7 cellular contexts compared by ENCODE assay signal in the genomic region with DNA sequence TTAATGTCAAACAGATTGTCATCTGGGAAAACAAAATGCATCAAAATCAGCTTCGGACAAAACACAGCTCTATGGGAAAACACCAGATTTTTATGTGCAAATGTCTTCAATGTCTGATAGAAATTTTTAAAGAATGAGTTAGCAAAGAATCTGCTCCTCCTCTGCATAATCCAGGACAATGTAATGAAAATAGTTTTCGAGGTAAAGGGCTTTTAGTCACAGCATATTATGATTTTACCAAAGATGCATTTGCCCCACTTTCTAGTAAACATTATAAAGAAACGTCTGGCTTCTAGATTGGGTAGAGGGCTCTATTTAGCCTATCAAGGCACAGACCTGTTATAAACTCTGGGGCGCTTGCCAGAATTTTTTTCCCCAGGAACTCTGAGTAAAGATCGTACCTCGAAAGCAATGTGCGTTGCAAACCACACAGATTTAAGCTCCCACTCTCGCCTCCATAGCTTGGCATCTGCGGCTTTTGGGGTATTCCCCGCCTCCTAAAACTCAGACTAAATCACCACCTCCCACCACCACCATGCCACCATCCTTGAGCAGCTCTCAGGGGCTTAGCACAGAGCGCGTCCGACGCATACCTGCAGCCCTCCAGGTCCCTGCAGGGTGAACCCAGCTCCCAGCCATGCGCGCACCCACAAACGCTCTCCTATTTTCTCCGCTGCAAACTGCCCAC. TPM values are rescaled to one million over a fixed set of nuclear protein-coding genes. Genes with fewer than 3 reads are reported as not detected.
DNase-seq lines count a peak whose midpoint lies in the region; ATAC-seq and TF ChIP-seq lines count a peak whose summit lies in the region.

No MANE protein-coding gene starts in this region.

- H3K4me3 Mint-ChIP-seq in activated naive CD4-positive, alpha-beta T cell treated with anti-CD3 and anti-CD28 coated beads, Interleukin-2, amount 10 ng/mL, durations not matched to agents 7 days and 5 days, result peak overlapping the region; percentile 76

- peak; percentile 14 for DNase-seq in NCI-H774 (lab: John Stamatoyannopoulos, UW)
- DNase-seq in activated naive CD4-positive, alpha-beta T cell treated with anti-CD3 and anti-CD28 coated beads, Interleukin-2, amount 10 ng/mL, durations not matched to agents 7 days and 5 days, result peak; percentile 54
- DNase-seq in hepatocyte (ENCODE audit: low spot score), result no peak
- DNase-seq in AG08395 (ENCODE audit: low spot score), result no peak
- no peak for DNase-seq in D341Med (ENCODE audit: low spot score)

- peak overlapping the region; percentile 34 for H3K27ac Mint-ChIP-seq in activated naive CD4-positive, alpha-beta T cell treated with anti-CD3 and anti-CD28 coated beads, Interleukin-2, amount 10 ng/mL, durations not matched to agents 7 days and 5 days

- peak overlapping the region in 2 of 3 donors; percentile 33 to 45 for H3K9ac ChIP-seq in skeletal muscle tissue (ENCODE audit: low read depth in 1 of 3, low read length in 3 of 3)

- H3K27ac ChIP-seq in hepatocyte (no peak overlapping the region), skeletal muscle tissue (ENCODE audit: low read depth, low read length) (no peak overlapping the region)

- no peaks in the 10 kb centered on the region for H3K36me3 Mint-ChIP-seq in activated naive CD4-positive, alpha-beta T cell treated with anti-CD3 and anti-CD28 coated beads, Interleukin-2, amount 10 ng/mL, durations not matched to agents 7 days and 5 days

- H2AFZ ChIP-seq in hepatocyte, result peak overlapping the region; percentile 54

- no peaks in the 10 kb centered on the region for H3K79me2 ChIP-seq in hepatocyte

- H3K4me1 Mint-ChIP-seq in activated naive CD4-positive, alpha-beta T cell treated with anti-CD3 and anti-CD28 coated beads, Interleukin-2, amount 10 ng/mL, durations not matched to agents 7 days and 5 days, result peaks cover 41% of the 10 kb centered on the region

- 17% methylated on average over 18 of the region's 18 CpGs for WGBS in hepatocyte (ENCODE audit: low lambda C conversion rate, missing lambda C conversion rate)

- H3K4me1 ChIP-seq in hepatocyte (ENCODE audit: insufficient read depth), result peaks cover 3% of the 10 kb centered on the region
- H3K4me1 ChIP-seq in skeletal muscle tissue (ENCODE audit: control insufficient read depth in 3 of 3, insufficient read depth in 3 of 3, low read length in 3 of 3), result peaks cover 7 to 13% (median 9%) of the 10 kb centered on the region in 3 donors

- peaks cover 27% of the 10 kb centered on the region for H3K27me3 ChIP-seq in hepatocyte
- H3K27me3 ChIP-seq in skeletal muscle tissue (ENCODE audit: control insufficient read depth in 3 of 3, insufficient read depth in 3 of 3, low read length in 3 of 3), result peaks cover 0 to 3% (median 0%) of the 10 kb centered on the region in 3 donors

- H3K9me3 ChIP-seq in hepatocyte (ENCODE audit: low read depth) (no peaks in the 10 kb centered on the region), skeletal muscle tissue (ENCODE audit: control insufficient read depth in 3 of 3, low read length in 3 of 3) (no peaks in the 10 kb centered on the region)

- peak overlapping the region; percentile 91 for H3K4me2 ChIP-seq in hepatocyte

- peak; percentile 6 for ATAC-seq in GM21529 (IDR thresholded peaks at IDR 0.05; ENCODE audit: unreplicated experiment)

- H3K4me3 ChIP-seq in hepatocyte, result peak overlapping the region; percentile 82
- peak overlapping the region; percentile 65 to 67 (median 65) for H3K4me3 ChIP-seq in skeletal muscle tissue (ENCODE audit: low read length in 3 of 3)

- H3K36me3 ChIP-seq in hepatocyte (replicated peaks; ENCODE audit: insufficient read depth, low read depth), result no peaks in the 10 kb centered on the region
- no peaks in the 10 kb centered on the region for H3K36me3 ChIP-seq in skeletal muscle tissue (ENCODE audit: control insufficient read depth in 3 of 3, insufficient read depth in 3 of 3, low read length in 3 of 3)

- H3K9me2 ChIP-seq in hepatocyte (replicated peaks; ENCODE audit: insufficient read depth), result no peaks in the 10 kb centered on the region

- H3K9me3 Mint-ChIP-seq in activated naive CD4-positive, alpha-beta T cell treated with anti-CD3 and anti-CD28 coated beads, Interleukin-2, amount 10 ng/mL, durations not matched to agents 7 days and 5 days, result peaks cover 8% of the 10 kb centered on the region

- TF ChIP-seq CTCF in hepatocyte (IDR thresholded peaks at IDR 0.05; ENCODE audit: poor library complexity), result no peak

- CTCF ChIA-PET in activated naive CD4-positive, alpha-beta T cell treated with anti-CD3 and anti-CD28 coated beads, Interleukin-2, amount 10 ng/mL, durations not matched to agents 7 days and 5 days (lab: Charles Lee), result interaction anchor here (0.6 to 3.4 kb wide), 12 partner anchors 10 to 802 kb away, joined by 3 to 26 read pairs (median 4); no protein-coding TSS in a partner anchor

- peaks cover 18% of the 10 kb centered on the region for H3K27me3 Mint-ChIP-seq in activated naive CD4-positive, alpha-beta T cell treated with anti-CD3 and anti-CD28 coated beads, Interleukin-2, amount 10 ng/mL, durations not matched to agents 7 days and 5 days

- H4K20me1 ChIP-seq in hepatocyte (ENCODE audit: insufficient read depth, poor library complexity, severe bottlenecking), result no peaks in the 10 kb centered on the region

RNA-seq across cellular contexts. Expression of a gene that starts 0.9 kb away (rescaled TPM):
- total RNA-seq in hepatocyte, result 2.4 and 3.0 TPM in 2 replicates
- polyA plus RNA-seq in hepatocyte, result 0.74 and 1.3 TPM in 2 replicates
- total RNA-seq in skeletal muscle tissue, result 0.52 TPM

Comparison
In these comparisons a context has a peak if more than half of its experiments do, and no peak if none do; other contexts are left out.
1. DNase-seq: peak in NCI-H774 (single experiment) and activated naive CD4-positive, alpha-beta T cell treated with anti-CD3 and anti-CD28 coated beads, Interleukin-2, amount 10 ng/mL, durations not matched to agents 7 days and 5 days (single experiment); none in hepatocyte (single experiment), AG08395 (single experiment) and D341Med (single experiment).